1 cellular context compared by ENCODE assay signal in genomic region chr2:177708660-177709328, GRCh38.
A peak's percentile ranks its signal among the peaks of the same experiment; 100 is the strongest.
TF ChIP-seq lines count a peak whose summit lies in the region.

No MANE protein-coding gene starts in this region.

TF ChIP-seq in K562, 482 proteins besides CTCF, POLR2A, EP300 and RAD21 (continued from another document):
- TF ChIP-seq CLOCK (CRISPR knock-in tag; IDR thresholded peaks at IDR 0.05; ENCODE audit: borderline replicate concordance) = no peak
- no peak for TF ChIP-seq ZNF444 (CRISPR knock-in tag; IDR thresholded peaks at IDR 0.05)
- no peak for TF ChIP-seq ZKSCAN1 (IDR thresholded peaks at IDR 0.05; ENCODE audit: low read depth, low read length)
- no peak for TF ChIP-seq KLF6 (CRISPR knock-in tag; IDR thresholded peaks at IDR 0.05; ENCODE audit: borderline replicate concordance)
- TF ChIP-seq TCF7 (IDR thresholded peaks at IDR 0.05; ENCODE audit: borderline replicate concordance) = no peak
- no peak for TF ChIP-seq TCF7L2 (IDR thresholded peaks at IDR 0.05; ENCODE audit: low read depth, low read length)
- no peak for TF ChIP-seq ZNF764 (CRISPR knock-in tag; IDR thresholded peaks at IDR 0.05; ENCODE audit: low read depth)
- TF ChIP-seq PTTG1 (tag; IDR thresholded peaks at IDR 0.05; ENCODE audit: low read depth) = no peak
- TF ChIP-seq ATF6 (CRISPR knock-in tag; IDR thresholded peaks at IDR 0.05) = no peak
- no peak for TF ChIP-seq ZBTB11 (CRISPR knock-in tag; IDR thresholded peaks at IDR 0.05)
- TF ChIP-seq ATF7 (IDR thresholded peaks at IDR 0.05) = no peak
- peak; percentile 86 for TF ChIP-seq ZNF316 (IDR thresholded peaks at IDR 0.05)
- TF ChIP-seq TEAD4 (IDR thresholded peaks at IDR 0.05; ENCODE audit: low read length) = no peak
- TF ChIP-seq TEAD4 (CRISPR knock-in tag; IDR thresholded peaks at IDR 0.05; ENCODE audit: borderline replicate concordance) = no peak
- no peak for TF ChIP-seq ASH1L (IDR thresholded peaks at IDR 0.05; ENCODE audit: borderline replicate concordance, low read depth, partially characterized antibody)
- no peak for TF ChIP-seq E2F3 (CRISPR knock-in tag; IDR thresholded peaks at IDR 0.05)
- TF ChIP-seq KLF1 (tag; IDR thresholded peaks at IDR 0.05) = no peak
- TF ChIP-seq TSHZ1 (CRISPR knock-in tag; IDR thresholded peaks at IDR 0.05) = no peak
- no peak for TF ChIP-seq NR2F6 (CRISPR knock-in tag; IDR thresholded peaks at IDR 0.05)
- no peak for TF ChIP-seq ARID3B (CRISPR knock-in tag; IDR thresholded peaks at IDR 0.05; ENCODE audit: borderline replicate concordance)
- no peak for TF ChIP-seq BACH1 (tag; IDR thresholded peaks at IDR 0.05)
- TF ChIP-seq POLR2AphosphoS2 (IDR thresholded peaks at IDR 0.05; ENCODE audit: low read length) = no peak
- no peak for TF ChIP-seq U2AF1 (optimal IDR thresholded peaks at IDR 0.05; ENCODE audit: low read depth, low read length)
- no peak for TF ChIP-seq CBX3 (IDR thresholded peaks at IDR 0.05; ENCODE audit: borderline replicate concordance in 1 of 2, low read length in 2 of 2)
- TF ChIP-seq SMAD2 (IDR thresholded peaks at IDR 0.05; ENCODE audit: low read depth, low read length) = no peak
- peak; percentile 24; the same call in 1 of the 2 replicates for TF ChIP-seq MAFK (IDR thresholded peaks at IDR 0.05; ENCODE audit: low read length)
